Comparison of ENCODE assay signal across 16 cellular contexts in the genomic region with DNA sequence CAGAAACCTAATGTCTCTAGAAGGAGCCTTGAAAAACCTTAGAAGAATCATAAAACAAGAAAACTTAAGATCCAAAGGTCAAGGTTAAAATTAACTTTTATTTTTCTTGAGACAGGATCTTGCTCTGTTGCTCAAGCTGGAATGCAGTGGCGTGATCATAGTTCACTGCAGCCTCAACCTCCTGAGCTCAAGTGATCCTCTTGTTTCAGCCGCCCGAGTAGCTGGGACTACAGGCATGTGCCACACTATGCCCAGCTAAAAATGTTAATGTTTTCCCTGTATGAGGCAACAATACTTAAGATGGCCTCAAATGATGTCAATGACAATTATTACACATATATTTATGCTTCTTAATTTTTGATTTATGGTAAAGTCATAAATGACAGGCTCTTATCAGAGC.
A peak's percentile ranks its signal among the peaks of the same experiment; 100 is the strongest.
DNase-seq lines count a peak whose midpoint lies in the region; ATAC-seq and TF ChIP-seq lines count a peak whose summit lies in the region.
"Had no signal": no experiment of that assay in that cellular context is flagged by ENCODE, and none has a peak within 500 bp of the region (broad histone marks: within the 10 kb centered on the region; RNA-seq: fewer than 3 reads in every experiment).

No MANE protein-coding gene starts in this region.

- ATAC-seq in GM21367 (IDR thresholded peaks at IDR 0.05; ENCODE audit: unreplicated experiment), result no peak
- ATAC-seq: GM12878, HCT116 had no signal

- TF ChIP-seq POLR2A in ovary (IDR thresholded peaks at IDR 0.05), result no peak

- H3K36me3 ChIP-seq in ovary, result no peaks in the 10 kb centered on the region
- H3K36me3 ChIP-seq: BLaER1 treated with 17β-estradiol and CSF1 and Interleukin-3, amounts not matched to agents 10 nM and 100 nM had no signal

- TF ChIP-seq CTCF in 22Rv1 (IDR thresholded peaks at IDR 0.05) (no peak), choroid plexus epithelial cell (conservative IDR thresholded peaks at IDR 0.05; ENCODE audit: low read depth, low read length) (no peak), ovary (IDR thresholded peaks at IDR 0.05) (no peak)

- no peaks in the 10 kb centered on the region for H3K27me3 ChIP-seq in ovary
- H3K27me3 ChIP-seq: BLaER1 treated with 17β-estradiol and CSF1 and Interleukin-3, amounts not matched to agents 10 nM and 100 nM had no signal

- no peak for TF ChIP-seq EP300 in ovary (IDR thresholded peaks at IDR 0.05)

- H3K4me1 ChIP-seq in ovary (ENCODE audit: insufficient read depth), result no peaks in the 10 kb centered on the region
- H3K4me1 ChIP-seq: BLaER1 treated with 17β-estradiol and CSF1 and Interleukin-3, amounts not matched to agents 10 nM and 100 nM had no signal

- H3K27ac ChIP-seq in 22Rv1 (peak overlapping the region; percentile 49), ovary (no peak overlapping the region)
- H3K27ac ChIP-seq: BLaER1 treated with 17β-estradiol and CSF1 and Interleukin-3, amounts not matched to agents 10 nM and 100 nM; GM23248 had no signal

- H3K9me3 ChIP-seq in ovary, result no peaks in the 10 kb centered on the region
- H3K9me3 ChIP-seq: BLaER1 treated with 17β-estradiol and CSF1 and Interleukin-3, amounts not matched to agents 10 nM and 100 nM had no signal

- no peak overlapping the region for H3K4me3 ChIP-seq in choroid plexus epithelial cell (ENCODE audit: low read depth, low read length)
- no peak overlapping the region for H3K4me3 ChIP-seq in ovary
- H3K4me3 ChIP-seq: BLaER1 treated with 17β-estradiol and CSF1 and Interleukin-3, amounts not matched to agents 10 nM and 100 nM; GM12878; GM23248 had no signal

- WGBS in ovary, 3 donors, result 10 to 23% (median 13%) methylated on average over 3 of the region's 3 CpGs

- DNase-seq in choroid plexus epithelial cell (ENCODE audit: low read depth) (peak; percentile 13), left kidney (ENCODE audit: low read depth, low spot score) (peak; percentile 33), ovary (peak in 3 of 5 donors; percentile 30 to 43 (median 42)), nucleus accumbens (lab: John Stamatoyannopoulos, UW) (no peak), posterior vena cava (ENCODE audit: low spot score) (no peak), ureter (ENCODE audit: low spot score) (no peak)
- DNase-seq: ACHN; CD4-positive, CD25-positive, alpha-beta regulatory T cell; DMS 273 treated with DMSO at 0.1 percent for 48 hours; DMS79; GM23248 had no signal

- intact Hi-C loops in ovary (cut with DNase I) (no loop called here), posterior vena cava (cut with DNase I) (no loop called here)

Comparison
In these comparisons a context has a peak if more than half of its experiments do, and no peak if none do; other contexts are left out.
1. DNase-seq: peak in choroid plexus epithelial cell (single experiment), left kidney (single experiment) and ovary (3 of 5); none in nucleus accumbens (0 of 56), posterior vena cava (single experiment) and ureter (single experiment).